In genomic region chr10:129078746-129079480, GRCh38 we compare ENCODE assay signal across 21 cellular contexts.
"Had no signal": no experiment of that assay in that cellular context is flagged by ENCODE, and none has a peak within 500 bp of the region (broad histone marks: within the 10 kb centered on the region; RNA-seq: fewer than 3 reads in every experiment).

No MANE protein-coding gene starts in this region.

- H3K27me3 Mint-ChIP-seq: stimulated activated naive B cell treated with anti-CD40 and anti-IgM and Interleukin-4, amounts not matched to agents 10 μg/mL and 1 μg/mL and 100 μg/mL, for 72 hours; stimulated activated naive CD8-positive, alpha-beta T cell treated with anti-CD3 and anti-CD28 coated beads, Interleukin-15, Interleukin-2, amounts not matched to agents 100 ng/mL and 50 ng/mL, for 24 hours had no signal

- H3K4me3 Mint-ChIP-seq: memory B cell; natural killer cell; stimulated activated naive B cell treated with anti-CD40 and anti-IgM and Interleukin-4, amounts not matched to agents 10 μg/mL and 1 μg/mL and 100 μg/mL, for 72 hours; stimulated activated naive CD8-positive, alpha-beta T cell treated with anti-CD3 and anti-CD28 coated beads, Interleukin-15, Interleukin-2, amounts not matched to agents 100 ng/mL and 50 ng/mL, for 24 hours had no signal

- H3K9me3 ChIP-seq: gastrocnemius medialis, lower lobe of right lung, ovary, transverse colon had no signal

- H3K4me3 ChIP-seq: dorsolateral prefrontal cortex, gastrocnemius medialis, hepatocyte, left lung, lower lobe of right lung, ovary, psoas muscle, skin epidermis, spleen, suprapubic skin, transverse colon had no signal

- H3K36me3 Mint-ChIP-seq: memory B cell; stimulated activated naive B cell treated with anti-CD40 and anti-IgM and Interleukin-4, amounts not matched to agents 10 μg/mL and 1 μg/mL and 100 μg/mL, for 72 hours had no signal

- H3K4me1 Mint-ChIP-seq: memory B cell; natural killer cell; stimulated activated naive B cell treated with anti-CD40 and anti-IgM and Interleukin-4, amounts not matched to agents 10 μg/mL and 1 μg/mL and 100 μg/mL, for 72 hours had no signal

- DNase-seq: cerebellar nuclear complex; effector CD4-positive, alpha-beta T cell; foreskin fibroblast; kidney; left lung; lower lobe of right lung; natural killer cell; occipital lobe; ovary; retina; spleen; stimulated activated naive B cell treated with anti-CD40 and anti-IgM and Interleukin-4, amounts not matched to agents 10 μg/mL and 1 μg/mL and 100 μg/mL, for 72 hours had no signal

- H3K27ac Mint-ChIP-seq: memory B cell; natural killer cell; stimulated activated naive B cell treated with anti-CD40 and anti-IgM and Interleukin-4, amounts not matched to agents 10 μg/mL and 1 μg/mL and 100 μg/mL, for 72 hours; stimulated activated naive CD8-positive, alpha-beta T cell treated with anti-CD3 and anti-CD28 coated beads, Interleukin-15, Interleukin-2, amounts not matched to agents 100 ng/mL and 50 ng/mL, for 24 hours had no signal

- H3K4me1 ChIP-seq: gastrocnemius medialis, left lung, lower lobe of right lung, psoas muscle, spleen had no signal

- H3K27me3 ChIP-seq: gastrocnemius medialis, hepatocyte, left lung, ovary, spleen, suprapubic skin, transverse colon had no signal

- H3K27ac ChIP-seq: dorsolateral prefrontal cortex, gastrocnemius medialis, hepatocyte, left lung, lower lobe of right lung, ovary, psoas muscle, skin epidermis, spleen, suprapubic skin, transverse colon had no signal

- H3K36me3 ChIP-seq: gastrocnemius medialis, left lung, lower lobe of right lung, ovary, spleen, suprapubic skin, transverse colon had no signal
